ENCODE assay signal across 8 cellular contexts in the genomic region with DNA sequence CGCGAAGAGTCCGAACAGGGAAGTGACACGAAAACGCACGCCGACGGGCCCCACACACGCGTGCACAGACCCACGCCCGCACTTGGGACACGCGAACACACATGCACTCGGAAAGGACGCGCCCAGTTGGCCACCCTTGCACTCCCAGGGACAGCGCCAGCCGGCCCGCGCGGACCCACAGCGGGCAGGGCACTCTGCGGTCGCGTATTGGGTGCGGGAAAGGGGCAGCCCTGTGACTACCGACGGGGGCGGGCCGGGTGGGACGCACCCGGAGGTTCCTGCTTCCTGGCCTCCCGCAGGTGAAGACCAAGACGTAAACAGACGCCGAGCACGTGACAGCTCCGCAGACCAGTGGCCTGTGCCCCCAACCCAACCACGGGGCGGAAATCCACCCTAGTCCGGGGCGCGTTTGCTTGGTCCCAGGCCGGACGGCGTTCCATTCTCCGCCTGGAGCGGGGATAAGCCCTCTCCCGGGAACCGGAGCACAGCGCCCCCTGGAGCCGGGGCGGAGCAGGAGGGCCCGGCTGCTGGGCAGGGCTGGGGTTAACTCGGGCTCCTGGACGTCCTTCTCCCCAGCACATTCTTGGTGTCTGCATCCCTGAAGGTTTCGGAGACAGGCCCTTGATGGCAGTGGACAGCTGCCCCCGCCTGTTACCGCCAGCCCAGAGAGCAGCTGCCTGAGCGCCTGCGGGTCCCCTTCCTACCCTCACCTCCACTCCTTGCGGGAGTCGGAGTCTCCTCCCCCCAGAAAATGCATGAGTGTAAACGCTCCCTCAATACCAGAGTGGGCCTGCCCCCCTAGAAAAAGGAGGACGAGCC. TPM values are rescaled to one million over a fixed set of nuclear protein-coding genes. Genes with fewer than 3 reads are reported as not detected.
A peak's percentile ranks its signal among the peaks of the same experiment; 100 is the strongest.
DNase-seq lines count a peak whose midpoint lies in the region; ATAC-seq lines count a peak whose summit lies in the region.

No MANE protein-coding gene starts in this region.

- ATAC-seq in left lobe of liver = peak; percentile 71
- ATAC-seq in HG02938 (IDR thresholded peaks at IDR 0.05; ENCODE audit: unreplicated experiment) = no peak

- DNase-seq in ELR (ENCODE audit: low read depth) (peak; percentile 77), HCEC 1CT (peak; percentile 78), NCI-H2196 (lab: John Stamatoyannopoulos, UW; ENCODE audit: unreplicated experiment) (peak; percentile 76), left lobe of liver (ENCODE audit: low spot score) (peak; percentile 85)
- peak; percentile 69 for DNase-seq in activated CD4-positive, alpha-beta T cell treated with anti-CD3 and anti-CD28 coated beads for 4 hours
- DNase-seq in stimulated activated CD4-positive, alpha-beta T cell treated with anti-CD3 and anti-CD28 coated beads, Interleukin-2, amount 100 ng/mL, for 24 hours = peak; percentile 81 to 82

- H3K27ac ChIP-seq in cingulate gyrus (ENCODE audit: low read depth, low read length) = peak overlapping the region; percentile 100

RNA-seq across cellular contexts. Expression of gene LZTS2, which starts 2.0 kb away (rescaled TPM):
- 11.1 TPM for total RNA-seq in left lobe of liver

RNA-seq across cellular contexts. Expression of gene TWNK, which starts 10.2 kb away (rescaled TPM):
- 3.2 TPM for total RNA-seq in left lobe of liver

RNA-seq across cellular contexts. Expression of gene MRPL43, which starts 10.3 kb away (rescaled TPM):
- 43.6 TPM for total RNA-seq in left lobe of liver

RNA-seq across cellular contexts. Expression of gene SEMA4G, which starts 28.3 kb away (rescaled TPM):
- 80.4 TPM for total RNA-seq in left lobe of liver

RNA-seq across cellular contexts. Expression of gene PDZD7, which starts 33.4 kb away (rescaled TPM):
- total RNA-seq in left lobe of liver = 0.13 TPM
